ENCODE assay signal across 31 cellular contexts in genomic region chr20:55583036-55583435, GRCh38.
"Had no signal": no experiment of that assay in that cellular context is flagged by ENCODE, and none has a peak within 500 bp of the region (broad histone marks: within the 10 kb centered on the region; RNA-seq: fewer than 3 reads in every experiment).

No MANE protein-coding gene starts in this region.

- ATAC-seq: activated naive CD4-positive, alpha-beta T cell treated with anti-CD3 and anti-CD28 coated beads, Interleukin-2, amount 50 U/mL, for 72 hours; activated T-cell treated with anti-CD3 and anti-CD28 coated beads, Interleukin-2, amount 50 U/mL, for 72 hours; foreskin keratinocyte; gastrocnemius medialis; heart left ventricle; T-helper 17 cell had no signal

- H3K4me3 Mint-ChIP-seq: activated CD4-positive, alpha-beta memory T cell treated with anti-CD3 and anti-CD28 coated beads, Interleukin-2, amount 10 ng/mL, durations not matched to agents 7 days and 5 days; activated CD4-positive, alpha-beta T cell treated with anti-CD3 and anti-CD28 coated beads, Interleukin-2, amount 10 ng/mL, durations not matched to agents 7 days and 5 days; activated naive CD4-positive, alpha-beta T cell treated with anti-CD3 and anti-CD28 coated beads, Interleukin-2, amount 10 ng/mL, durations not matched to agents 7 days and 5 days; activated naive CD8-positive, alpha-beta T cell treated with anti-CD3 and anti-CD28 coated beads, Interleukin-2, amount 10 ng/mL, durations not matched to agents 7 days and 5 days; activated T-cell treated with anti-CD3 and anti-CD28 coated beads, Interleukin-2, amount 50 U/mL, for 24 hours; activated T-cell treated with anti-CD3 and anti-CD28 coated beads, Interleukin-2, amount 50 U/mL, for 72 hours; brain; central memory CD8-positive, alpha-beta T cell; dendritic cell treated with granulocyte-macrophage colony-stimulating factor and Interleukin-4, amounts not matched to agents 40 ng/mL and 50 ng/mL, for 4 days; endodermal cell; T-helper 17 cell had no signal

- H3K9me3 ChIP-seq: ascending aorta, esophagus muscularis mucosa, gastrocnemius medialis, heart left ventricle had no signal

- DNase-seq: activated CD4-positive, alpha-beta memory T cell treated with anti-CD3 and anti-CD28 coated beads, Interleukin-2, amount 10 ng/mL, durations not matched to agents 7 days and 5 days; activated CD4-positive, alpha-beta T cell treated with anti-CD3 and anti-CD28 coated beads for 1 hour; activated CD4-positive, alpha-beta T cell treated with anti-CD3 and anti-CD28 coated beads for 4 hours; activated CD4-positive, alpha-beta T cell treated with anti-CD3 and anti-CD28 coated beads, Interleukin-2, amount 10 ng/mL, durations not matched to agents 7 days and 5 days; activated CD4-positive, alpha-beta T cell treated with anti-CD3 and anti-CD28 coated beads, Interleukin-2, amount 50 U/mL, for 4 hours; activated CD8-positive, alpha-beta memory T cell treated with anti-CD3 and anti-CD28 coated beads, Interleukin-2, amount 50 U/mL, for 48 hours; activated gamma-delta T cell; activated naive CD4-positive, alpha-beta T cell; activated naive CD4-positive, alpha-beta T cell treated with anti-CD3 and anti-CD28 coated beads, Interleukin-2, amount 10 ng/mL, durations not matched to agents 7 days and 5 days; activated naive CD8-positive, alpha-beta T cell treated with anti-CD3 and anti-CD28 coated beads, Interleukin-2, amount 10 ng/mL, durations not matched to agents 7 days and 5 days; activated T-cell treated with anti-CD3 and anti-CD28 coated beads for 4 hours; activated T-cell treated with anti-CD3 and anti-CD28 coated beads, Interleukin-2, amount 50 U/mL, for 24 hours; activated T-cell treated with anti-CD3 and anti-CD28 coated beads, Interleukin-2, amount 50 U/mL, for 72 hours; dorsolateral prefrontal cortex; effector memory CD4-positive, alpha-beta T cell; endodermal cell; erythroblast; gastrocnemius medialis; glutamatergic neuron; heart left ventricle; T-helper 1 cell; T-helper 17 cell had no signal

- H3K36me3 ChIP-seq: ascending aorta, esophagus muscularis mucosa, gastrocnemius medialis, heart left ventricle had no signal

- H3K36me3 Mint-ChIP-seq: activated naive CD4-positive, alpha-beta T cell treated with anti-CD3 and anti-CD28 coated beads, Interleukin-2, amount 10 ng/mL, durations not matched to agents 7 days and 5 days; activated naive CD4-positive, alpha-beta T cell treated with anti-CD3 and anti-CD28 coated beads, Interleukin-2, amount 50 U/mL, for 72 hours; activated naive CD8-positive, alpha-beta T cell treated with anti-CD3 and anti-CD28 coated beads, Interleukin-2, amount 10 ng/mL, durations not matched to agents 7 days and 5 days; brain had no signal

- H3K27ac ChIP-seq: ascending aorta, coronary artery, dorsolateral prefrontal cortex, esophagus muscularis mucosa, foreskin keratinocyte, gastrocnemius medialis, heart left ventricle had no signal

- H3K27ac Mint-ChIP-seq: activated CD4-positive, alpha-beta memory T cell treated with anti-CD3 and anti-CD28 coated beads, Interleukin-2, amount 10 ng/mL, durations not matched to agents 7 days and 5 days; activated CD4-positive, alpha-beta T cell treated with anti-CD3 and anti-CD28 coated beads, Interleukin-2, amount 10 ng/mL, durations not matched to agents 7 days and 5 days; activated naive CD4-positive, alpha-beta T cell treated with anti-CD3 and anti-CD28 coated beads, Interleukin-2, amount 10 ng/mL, durations not matched to agents 7 days and 5 days; activated naive CD4-positive, alpha-beta T cell treated with anti-CD3 and anti-CD28 coated beads, Interleukin-2, amount 50 U/mL, for 72 hours; activated naive CD8-positive, alpha-beta T cell treated with anti-CD3 and anti-CD28 coated beads, Interleukin-2, amount 10 ng/mL, durations not matched to agents 7 days and 5 days; activated T-cell treated with anti-CD3 and anti-CD28 coated beads, Interleukin-2, amount 50 U/mL, for 24 hours; activated T-cell treated with anti-CD3 and anti-CD28 coated beads, Interleukin-2, amount 50 U/mL, for 72 hours; brain; dendritic cell treated with granulocyte-macrophage colony-stimulating factor and Interleukin-4, amounts not matched to agents 40 ng/mL and 50 ng/mL, for 4 days; endodermal cell; T-helper 17 cell had no signal

- H3K4me3 ChIP-seq: ascending aorta, coronary artery, dorsolateral prefrontal cortex, esophagus muscularis mucosa, gastrocnemius medialis, heart left ventricle had no signal

- H3K27me3 ChIP-seq: ascending aorta, dorsolateral prefrontal cortex, esophagus muscularis mucosa, foreskin keratinocyte, gastrocnemius medialis, heart left ventricle had no signal

- H3K4me1 ChIP-seq: ascending aorta, esophagus muscularis mucosa, gastrocnemius medialis, heart left ventricle had no signal

- H3K27me3 Mint-ChIP-seq: activated CD4-positive, alpha-beta memory T cell treated with anti-CD3 and anti-CD28 coated beads, Interleukin-2, amount 10 ng/mL, durations not matched to agents 7 days and 5 days; activated CD4-positive, alpha-beta T cell treated with anti-CD3 and anti-CD28 coated beads, Interleukin-2, amount 10 ng/mL, durations not matched to agents 7 days and 5 days; activated naive CD4-positive, alpha-beta T cell treated with anti-CD3 and anti-CD28 coated beads, Interleukin-2, amount 10 ng/mL, durations not matched to agents 7 days and 5 days; activated naive CD8-positive, alpha-beta T cell treated with anti-CD3 and anti-CD28 coated beads, Interleukin-2, amount 10 ng/mL, durations not matched to agents 7 days and 5 days; activated T-cell treated with anti-CD3 and anti-CD28 coated beads, Interleukin-2, amount 50 U/mL, for 24 hours; central memory CD8-positive, alpha-beta T cell; dendritic cell treated with granulocyte-macrophage colony-stimulating factor and Interleukin-4, amounts not matched to agents 40 ng/mL and 50 ng/mL, for 4 days; T-helper 17 cell had no signal

- FAIRE-seq: bronchial epithelial cell had no signal

- H3K9me3 Mint-ChIP-seq: activated naive CD4-positive, alpha-beta T cell treated with anti-CD3 and anti-CD28 coated beads, Interleukin-2, amount 10 ng/mL, durations not matched to agents 7 days and 5 days; activated naive CD4-positive, alpha-beta T cell treated with anti-CD3 and anti-CD28 coated beads, Interleukin-2, amount 50 U/mL, for 72 hours; activated naive CD8-positive, alpha-beta T cell treated with anti-CD3 and anti-CD28 coated beads, Interleukin-2, amount 10 ng/mL, durations not matched to agents 7 days and 5 days; activated T-cell treated with anti-CD3 and anti-CD28 coated beads, Interleukin-2, amount 50 U/mL, for 24 hours; central memory CD8-positive, alpha-beta T cell; dendritic cell treated with granulocyte-macrophage colony-stimulating factor and Interleukin-4, amounts not matched to agents 40 ng/mL and 50 ng/mL, for 4 days; endodermal cell had no signal

- H3K4me1 Mint-ChIP-seq: activated CD4-positive, alpha-beta memory T cell treated with anti-CD3 and anti-CD28 coated beads, Interleukin-2, amount 10 ng/mL, durations not matched to agents 7 days and 5 days; activated CD4-positive, alpha-beta T cell treated with anti-CD3 and anti-CD28 coated beads, Interleukin-2, amount 10 ng/mL, durations not matched to agents 7 days and 5 days; activated naive CD4-positive, alpha-beta T cell treated with anti-CD3 and anti-CD28 coated beads, Interleukin-2, amount 10 ng/mL, durations not matched to agents 7 days and 5 days; activated naive CD8-positive, alpha-beta T cell treated with anti-CD3 and anti-CD28 coated beads, Interleukin-2, amount 10 ng/mL, durations not matched to agents 7 days and 5 days; central memory CD8-positive, alpha-beta T cell; T-helper 17 cell had no signal
